8 cellular contexts compared by ENCODE assay signal in the genomic region with DNA sequence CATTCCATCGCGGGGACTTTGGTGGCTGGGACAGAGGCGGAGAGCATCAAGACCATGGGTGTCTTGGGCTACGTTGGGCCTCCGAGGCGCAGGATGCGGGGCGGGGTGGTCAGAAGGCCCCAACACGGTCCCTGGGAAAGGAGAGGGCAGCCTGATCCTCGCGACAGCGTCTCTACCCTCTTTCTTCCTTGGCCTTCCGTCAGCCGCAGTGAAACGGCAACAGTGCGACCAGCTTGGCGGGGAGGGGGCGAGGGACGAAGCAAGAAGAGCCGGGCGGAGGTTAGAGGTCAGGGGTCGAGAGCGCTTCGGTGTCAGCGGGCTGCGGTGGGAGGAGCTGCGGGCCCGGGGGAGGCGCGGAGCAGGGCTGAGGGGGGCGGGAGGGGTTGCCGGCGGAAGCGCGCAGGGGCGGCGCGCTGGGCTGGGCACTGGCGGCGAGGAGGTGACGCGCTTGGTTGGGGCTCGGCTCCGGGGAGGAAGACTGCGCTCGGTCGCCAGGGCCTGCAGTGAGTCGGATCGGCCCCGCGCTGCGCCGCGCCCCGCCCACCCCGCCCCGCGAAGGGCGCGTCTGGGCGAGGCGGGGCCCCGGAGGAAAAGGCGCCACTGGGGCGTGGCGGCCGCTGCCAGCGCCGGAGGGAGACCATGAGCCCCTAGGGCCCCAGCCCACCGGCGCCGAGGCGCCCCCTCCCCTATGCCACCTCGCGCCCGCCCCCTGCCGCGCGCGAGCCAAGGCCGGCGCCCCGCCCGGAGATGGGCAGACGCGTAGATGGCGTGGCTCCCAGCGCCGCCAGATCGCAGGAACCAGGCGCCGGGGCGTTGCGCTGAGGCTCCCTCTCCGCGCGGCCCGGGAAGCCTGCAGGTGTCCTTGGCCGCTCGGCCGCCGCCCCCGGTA. TPM values are rescaled to one million over a fixed set of nuclear protein-coding genes. Genes with fewer than 3 reads are reported as not detected.
DNase-seq lines count a peak whose midpoint lies in the region; ATAC-seq and TF ChIP-seq lines count a peak whose summit lies in the region.

A gene (plus strand): TSS at position 600 of the 889 bp plus-strand sequence. CDS start 1,186 bp downstream, outside the sequence.

- peak within 1 kb of the TSS; percentile 89 for H3K27ac Mint-ChIP-seq in dendritic cell treated with granulocyte-macrophage colony-stimulating factor and Interleukin-4, amounts not matched to agents 40 ng/mL and 50 ng/mL, for 4 days

- no peaks in the 10 kb centered on the region for H3K36me3 ChIP-seq in left lung

- H3K27me3 Mint-ChIP-seq in dendritic cell treated with granulocyte-macrophage colony-stimulating factor and Interleukin-4, amounts not matched to agents 40 ng/mL and 50 ng/mL, for 4 days, result peaks cover 37% of the 10 kb centered on the region

- H3K9me3 Mint-ChIP-seq in dendritic cell treated with granulocyte-macrophage colony-stimulating factor and Interleukin-4, amounts not matched to agents 40 ng/mL and 50 ng/mL, for 4 days, result no peaks in the 10 kb centered on the region

- H3K27ac ChIP-seq in left lung, result peak within 1 kb of the TSS; percentile 73 to 84

- peaks cover 8 to 39% of the 10 kb centered on the region in 2 donors for H3K4me1 ChIP-seq in left lung

- peak within 1 kb of the TSS; percentile 85 for H3K4me3 Mint-ChIP-seq in dendritic cell treated with granulocyte-macrophage colony-stimulating factor and Interleukin-4, amounts not matched to agents 40 ng/mL and 50 ng/mL, for 4 days

- peak; percentile 47 for DNase-seq in AG09319 (ENCODE audit: extremely low read depth, low read depth)
- peak; percentile 71 to 96 for DNase-seq in NCI-H526 (lab: John Stamatoyannopoulos, UW)
- peak; percentile 91 for DNase-seq in activated CD4-positive, alpha-beta T cell treated with anti-CD3 and anti-CD28 coated beads, Interleukin-2, amount 50 U/mL, for 1 hour
- DNase-seq in left lung, result peak; percentile 92 to 97
- DNase-seq in stimulated activated CD4-positive, alpha-beta T cell treated with anti-CD3 and anti-CD28 coated beads, Interleukin-2, amount 100 ng/mL, for 4 hours (ENCODE audit: low read depth), result peak; percentile 92

- TF ChIP-seq CTCF in AG09319 (IDR thresholded peaks at IDR 0.05; ENCODE audit: low read depth, low read length), result no peak
- no peak for TF ChIP-seq CTCF in left lung (IDR thresholded peaks at IDR 0.05)

- H3K27me3 ChIP-seq in left lung, result peaks cover 12 to 30% of the 10 kb centered on the region in 2 donors

- peak within 1 kb of the TSS; percentile 65 to 79 for H3K4me3 ChIP-seq in left lung

- no peaks in the 10 kb centered on the region for H3K36me3 Mint-ChIP-seq in dendritic cell treated with granulocyte-macrophage colony-stimulating factor and Interleukin-4, amounts not matched to agents 40 ng/mL and 50 ng/mL, for 4 days (ENCODE audit: low read depth)

- intact Hi-C loops in dendritic cell treated with granulocyte-macrophage colony-stimulating factor and Interleukin-4, amounts not matched to agents 40 ng/mL and 50 ng/mL, for 4 days (cut with micrococcal nuclease), result no loop called here
- intact Hi-C loops in left lung (cut with DNase I), result loop anchor here (2.0 to 10.0 kb wide), 2 partner anchors 103 to 105 kb away; no protein-coding TSS in a partner anchor

- H3K9me3 ChIP-seq in left lung, result no peaks in the 10 kb centered on the region

- peaks cover 30% of the 10 kb centered on the region for H3K4me1 Mint-ChIP-seq in dendritic cell treated with granulocyte-macrophage colony-stimulating factor and Interleukin-4, amounts not matched to agents 40 ng/mL and 50 ng/mL, for 4 days (ENCODE audit: low read depth)

- peak; percentile 84 for ATAC-seq in GM19023 (IDR thresholded peaks at IDR 0.05; ENCODE audit: unreplicated experiment)
- ATAC-seq in HG03196 (IDR thresholded peaks at IDR 0.05; ENCODE audit: unreplicated experiment), result peak; percentile 80
- peak; percentile 92 for ATAC-seq in left lung

RNA-seq across cellular contexts. Expression of the gene that starts here (rescaled TPM):
- total RNA-seq in left lung, result 1 to 10 TPM; 7.7 to 9.4 TPM

Comparison
In these comparisons a context has a peak if more than half of its experiments do, and no peak if none do; other contexts are left out.
1. Peak in every context shown above with its lines: DNase-seq, ATAC-seq, H3K4me3 ChIP-seq and H3K27ac ChIP-seq.